In the genomic region with DNA sequence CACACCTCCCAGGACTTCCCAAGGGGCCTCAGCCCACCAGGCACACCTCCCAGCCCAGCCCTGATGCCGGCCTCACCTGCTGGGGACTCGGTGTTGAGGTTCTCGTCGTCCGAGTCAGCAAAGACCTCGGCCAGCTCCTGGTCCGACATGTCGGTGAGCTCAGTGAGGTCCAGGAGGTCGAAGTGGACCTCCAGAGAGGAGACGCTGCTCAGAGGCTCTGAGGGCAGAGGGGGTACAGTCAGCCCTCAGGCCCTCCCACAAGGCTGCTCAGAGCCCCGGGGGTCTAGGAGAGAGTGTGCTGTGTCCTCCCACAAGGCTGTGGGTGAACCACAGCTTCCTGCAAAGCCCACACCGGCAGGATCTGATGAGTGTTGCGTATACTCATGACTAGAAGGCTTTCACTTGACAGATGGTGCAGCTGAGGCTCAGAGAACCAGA, we compare ENCODE assay signal across 8 cellular contexts. TPM values are rescaled to one million over a fixed set of nuclear protein-coding genes. Genes with fewer than 3 reads are reported as not detected.
A peak's percentile ranks its signal among the peaks of the same experiment; 100 is the strongest.
DNase-seq lines count a peak whose midpoint lies in the region; ATAC-seq and TF ChIP-seq lines count a peak whose summit lies in the region.

No MANE protein-coding gene starts in this region.

- in situ Hi-C loops in G401 (cut with HindIII; ENCODE audit: low sequenced_read_pairs) = no loop called here

- peak overlapping the region; percentile 31 for H3K4me3 ChIP-seq in GM12865 (ENCODE audit: low read depth, low read length)

- TF ChIP-seq CTCF in GM12865 (IDR thresholded peaks at IDR 0.05; ENCODE audit: insufficient read depth, low read depth, low read length, missing control alignments) = no peak

- ATAC-seq in HG03571 (IDR thresholded peaks at IDR 0.05; ENCODE audit: unreplicated experiment) = peak; percentile 52
- no peak for ATAC-seq in GM18517 (IDR thresholded peaks at IDR 0.05; ENCODE audit: unreplicated experiment)

- intact Hi-C loops in cardiac septum (cut with DNase I) = no loop called here

- DNase-seq in GM12865 (ENCODE audit: low read depth) (peak; percentile 80), activated T-cell treated with anti-CD3 and anti-CD28 coated beads for 24 hours (ENCODE audit: low read depth) (peak; percentile 50), NCI-H146 (lab: John Stamatoyannopoulos, UW) (no peak), G401 (ENCODE audit: low spot score) (no peak), cardiac septum (ENCODE audit: low spot score) (no peak)
- peak; percentile 77 for DNase-seq in stimulated activated CD4-positive, alpha-beta T cell treated with anti-CD3 and anti-CD28 coated beads, Interleukin-15, amount 100 ng/mL, for 24 hours

RNA-seq across cellular contexts. Expression of a gene that starts 10.5 kb away (rescaled TPM):
- 21.4 and 21.5 TPM in 2 replicates for total RNA-seq in G401 (2014; rRNA removed; shearing (Covaris generic))
- 3.0 TPM for total RNA-seq in cardiac septum

Comparison
In these comparisons a context has a peak if more than half of its experiments do, and no peak if none do; other contexts are left out.
1. DNase-seq: peak in GM12865 (single experiment), activated T-cell treated with anti-CD3 and anti-CD28 coated beads for 24 hours (single experiment) and stimulated activated CD4-positive, alpha-beta T cell treated with anti-CD3 and anti-CD28 coated beads, Interleukin-15, amount 100 ng/mL, for 24 hours (single experiment); none in NCI-H146 (single experiment), G401 (single experiment) and cardiac septum (single experiment).